1 cellular context compared by ENCODE assay signal in the genomic region with DNA sequence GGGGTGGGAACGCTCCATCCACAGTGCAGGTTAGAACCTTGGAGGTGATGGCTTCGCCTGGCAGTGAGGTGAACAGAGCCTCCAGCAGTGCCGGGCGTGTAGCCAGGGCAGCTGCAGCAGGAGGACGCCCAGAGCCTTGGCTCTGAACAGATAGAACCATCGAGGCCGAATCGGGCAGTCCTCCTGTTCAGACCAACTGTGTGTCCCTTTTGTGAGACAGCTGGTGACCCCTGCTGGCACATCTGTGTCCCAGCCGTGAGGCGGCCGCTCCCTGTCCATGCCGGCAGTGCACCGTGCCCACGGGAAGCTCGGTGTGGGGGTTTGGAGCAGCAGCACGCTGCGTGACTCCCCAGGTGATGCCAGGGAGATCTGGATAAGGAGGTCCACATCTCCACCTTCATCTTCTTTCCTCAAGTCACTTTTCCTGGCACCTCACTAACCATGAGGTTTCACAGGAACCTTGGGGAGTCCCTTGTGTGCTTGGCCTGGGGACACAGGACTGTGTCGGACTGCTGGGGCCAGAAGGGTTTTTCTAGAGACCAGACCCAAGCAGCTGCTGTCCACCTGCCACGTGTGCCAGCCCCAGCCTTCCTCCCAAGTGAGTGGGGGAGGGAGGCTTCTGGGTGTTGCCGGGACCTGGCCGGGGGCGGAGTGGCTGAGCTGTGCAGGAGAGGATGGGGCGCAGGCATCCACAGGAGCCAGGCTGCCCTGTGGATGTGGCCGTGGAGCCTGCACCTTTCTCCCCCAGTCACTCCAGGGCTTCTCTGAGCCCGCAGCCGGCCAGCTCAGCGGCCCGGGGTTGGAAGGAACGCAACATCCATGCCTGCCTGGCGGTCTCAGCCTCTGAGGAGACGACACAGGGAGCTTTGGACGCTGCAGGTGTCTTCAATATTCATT.
TF ChIP-seq lines count a peak whose summit lies in the region.

No MANE protein-coding gene starts in this region.

TF ChIP-seq in H1, 55 proteins besides CTCF, POLR2A, EP300 and RAD21:
- TF ChIP-seq KDM1A (IDR thresholded peaks at IDR 0.05; ENCODE audit: borderline replicate concordance, low read length) (no peak), EGR1 (IDR thresholded peaks at IDR 0.05; ENCODE audit: borderline replicate concordance, low read depth, low read length) (no peak), POLR2AphosphoS5 (IDR thresholded peaks at IDR 0.05; ENCODE audit: low read depth, low read length) (0 out of 2 replicates have a peak, but pooled peaks have one; percentile 40), YY1 (IDR thresholded peaks at IDR 0.05; ENCODE audit: low read depth, low read length) (no peak)
TF ChIP-seq in H1: peak in this region for 1.
